ENCODE assay signal across 21 cellular contexts in genomic region chrX:79268788-79269187, GRCh38.
DNase-seq lines count a peak whose midpoint lies in the region; ATAC-seq and TF ChIP-seq lines count a peak whose summit lies in the region.
"Had no signal": no experiment of that assay in that cellular context is flagged by ENCODE, and none has a peak within 500 bp of the region (broad histone marks: within the 10 kb centered on the region; RNA-seq: fewer than 3 reads in every experiment).

No MANE protein-coding gene starts in this region.

- H3K27ac ChIP-seq in DND-41 (ENCODE audit: low read length) (peak overlapping the region; percentile 89), caudate nucleus (ENCODE audit: low read depth, low read length) (no peak overlapping the region)
- H3K27ac ChIP-seq: brain microvascular endothelial cell, coronary artery, PC-9, VCaP had no signal

- POLR2A ChIA-PET in naive thymus-derived CD8-positive, alpha-beta T cell (lab: Charles Lee): no interaction called here

- peaks cover 59% of the 10 kb centered on the region for H3K4me1 ChIP-seq in DND-41 (ENCODE audit: insufficient read depth, low read length)

- no peak for DNase-seq in activated T-cell treated with anti-CD3 and anti-CD28 coated beads, Interleukin-2, amount 50 U/mL, for 24 hours
- DNase-seq in activated T-cell treated with anti-CD3 and anti-CD28 coated beads, Interleukin-2, amount 50 U/mL, for 48 hours: no peak
- DNase-seq in DND-41 (no peak), cardiac fibroblast (ENCODE audit: low read depth in 2 of 2) (peak; percentile 3 to 15), caudate nucleus (lab: John Stamatoyannopoulos, UW) (no peak), NCI-H2171 (lab: John Stamatoyannopoulos, UW) (no peak)
- DNase-seq in naive thymus-derived CD8-positive, alpha-beta T cell: no peak
- DNase-seq: ACHN; activated T-cell treated with anti-CD3 and anti-CD28 coated beads, Interleukin-2, amount 50 U/mL, for 4 hours; brain microvascular endothelial cell; C1 segment of cervical spinal cord; immature natural killer cell; KBM-7; NCI-H187; NCI-H2227 treated with DMSO at 0.1 percent for 48 hours; nucleus accumbens; PC-9 had no signal

- H3K4me2 ChIP-seq in DND-41 (ENCODE audit: insufficient read depth, low read length): no peak overlapping the region
- H3K4me2 ChIP-seq: PC-9 had no signal

- no peak overlapping the region for H3K4me3 Mint-ChIP-seq in activated T-cell treated with anti-CD3 and anti-CD28 coated beads, Interleukin-2, amount 50 U/mL, for 24 hours
- peak overlapping the region in 1 of 10 donors; percentile 24 for H3K4me3 Mint-ChIP-seq in naive thymus-derived CD8-positive, alpha-beta T cell
- H3K4me3 Mint-ChIP-seq: activated T-cell treated with anti-CD3 and anti-CD28 coated beads, Interleukin-2, amount 50 U/mL, for 4 hours had no signal

- no peaks in the 10 kb centered on the region for H3K9me3 ChIP-seq in DND-41 (ENCODE audit: insufficient read depth, low read length, severe bottlenecking)

- no peaks in the 10 kb centered on the region for H3K27me3 ChIP-seq in DND-41 (ENCODE audit: insufficient read depth, low read length, poor library complexity)
- H3K27me3 ChIP-seq: brain microvascular endothelial cell had no signal

- H3K9ac ChIP-seq in DND-41 (ENCODE audit: low read depth, low read length): no peak overlapping the region; the same call in 1 of the 2 replicates

- TF ChIP-seq CTCF in DND-41 (IDR thresholded peaks at IDR 0.05; ENCODE audit: borderline replicate concordance, extremely low read depth, low read length, poor library complexity, severe bottlenecking) (no peak), cardiac fibroblast (IDR thresholded peaks at IDR 0.05; ENCODE audit: low read depth, low read length) (no peak)

- H3K79me2 ChIP-seq in DND-41 (ENCODE audit: insufficient read depth, low read length): peaks cover 9% of the 10 kb centered on the region; the same call in 1 of the 2 replicates

- no peak overlapping the region for H2AFZ ChIP-seq in DND-41 (ENCODE audit: low read depth, low read length)
- H2AFZ ChIP-seq: PC-9 had no signal

- H3K9me3 Mint-ChIP-seq in activated T-cell treated with anti-CD3 and anti-CD28 coated beads, Interleukin-2, amount 50 U/mL, for 24 hours: no peaks in the 10 kb centered on the region
- H3K9me3 Mint-ChIP-seq in naive thymus-derived CD8-positive, alpha-beta T cell: no peaks in the 10 kb centered on the region
- H3K9me3 Mint-ChIP-seq: activated T-cell treated with anti-CD3 and anti-CD28 coated beads, Interleukin-2, amount 50 U/mL, for 4 hours; immature natural killer cell; T-helper 1 cell treated with Interleukin-12 subunit alpha and Interleukin-12 subunit beta and Interleukin-4 antibody, amounts not matched to agents 30 μg/mL and 1 μg/mL, for 36 hours had no signal

- H3K36me3 ChIP-seq in DND-41 (ENCODE audit: insufficient read depth, low read length): no peaks in the 10 kb centered on the region
- H3K36me3 ChIP-seq: brain microvascular endothelial cell had no signal

- H3K4me1 Mint-ChIP-seq in activated T-cell treated with anti-CD3 and anti-CD28 coated beads, Interleukin-2, amount 50 U/mL, for 24 hours (ENCODE audit: low read depth): peaks cover 59% of the 10 kb centered on the region
- H3K4me1 Mint-ChIP-seq in naive thymus-derived CD8-positive, alpha-beta T cell: peaks cover 14 to 62% (median 42%) of the 10 kb centered on the region in 4 donors

- H3K27me3 Mint-ChIP-seq in activated T-cell treated with anti-CD3 and anti-CD28 coated beads, Interleukin-2, amount 50 U/mL, for 24 hours: peaks cover 13% of the 10 kb centered on the region
- no peaks in the 10 kb centered on the region for H3K27me3 Mint-ChIP-seq in naive thymus-derived CD8-positive, alpha-beta T cell

- ATAC-seq in DND-41 (ENCODE audit: insufficient read depth, low read depth) (no peak), GM18907 (IDR thresholded peaks at IDR 0.05; ENCODE audit: unreplicated experiment) (no peak)
- ATAC-seq in naive thymus-derived CD8-positive, alpha-beta T cell: no peak
- ATAC-seq: activated T-cell treated with anti-CD3 and anti-CD28 coated beads, Interleukin-2, amount 50 U/mL, for 4 hours had no signal

- peak overlapping the region; percentile 53 for H3K27ac Mint-ChIP-seq in activated T-cell treated with anti-CD3 and anti-CD28 coated beads, Interleukin-2, amount 50 U/mL, for 24 hours
- peak overlapping the region in 8 of 10 donors; percentile 5 to 93 (median 80) for H3K27ac Mint-ChIP-seq in naive thymus-derived CD8-positive, alpha-beta T cell

- H3K4me3 ChIP-seq in DND-41 (ENCODE audit: low read depth in 1 of 2, low read length in 2 of 2) (no peak overlapping the region), cardiac fibroblast (replicated peaks in 1 of 2; ENCODE audit: low read depth in 2 of 2, low read length in 2 of 2) (no peak overlapping the region)
- H3K4me3 ChIP-seq: coronary artery, PC-9 had no signal

- H3K36me3 Mint-ChIP-seq in activated T-cell treated with anti-CD3 and anti-CD28 coated beads, Interleukin-2, amount 50 U/mL, for 24 hours (ENCODE audit: low read depth): no peaks in the 10 kb centered on the region
- no peaks in the 10 kb centered on the region for H3K36me3 Mint-ChIP-seq in naive thymus-derived CD8-positive, alpha-beta T cell
- H3K36me3 Mint-ChIP-seq: immature natural killer cell had no signal

- H4K20me1 ChIP-seq in DND-41 (ENCODE audit: insufficient read depth, low read length): no peaks in the 10 kb centered on the region

Comparison
In these comparisons a context has a peak if more than half of its experiments do, and no peak if none do; other contexts are left out.
1. DNase-seq: peak in cardiac fibroblast (2 of 2); none in activated T-cell treated with anti-CD3 and anti-CD28 coated beads, Interleukin-2, amount 50 U/mL, for 24 hours (single experiment), activated T-cell treated with anti-CD3 and anti-CD28 coated beads, Interleukin-2, amount 50 U/mL, for 48 hours (0 of 2), DND-41 (single experiment), naive thymus-derived CD8-positive, alpha-beta T cell (0 of 10), caudate nucleus (0 of 61) and NCI-H2171 (single experiment).